Comparison of ENCODE assay signal across 31 cellular contexts in genomic region chrX:113274801-113275200, GRCh38.
"Had no signal": no experiment of that assay in that cellular context is flagged by ENCODE, and none has a peak within 500 bp of the region (broad histone marks: within the 10 kb centered on the region; RNA-seq: fewer than 3 reads in every experiment).

No MANE protein-coding gene starts in this region.

- H3K4me1 Mint-ChIP-seq: activated CD4-positive, alpha-beta memory T cell treated with anti-CD3 and anti-CD28 coated beads, Interleukin-2, amount 10 ng/mL, durations not matched to agents 7 days and 5 days; activated naive CD8-positive, alpha-beta T cell treated with anti-CD3 and anti-CD28 coated beads for 36 hours; activated T-helper 17 cell treated with anti-CD3 and anti-CD28 coated beads, Interleukin-2, amount 50 U/mL, for 72 hours; central memory CD8-positive, alpha-beta T cell; T-helper 17 cell had no signal

- FAIRE-seq: bronchial epithelial cell, RCC 7860 had no signal

- H3K27me3 ChIP-seq: body of pancreas, MG63 had no signal

- DNase-seq: activated CD4-positive, alpha-beta memory T cell treated with anti-CD3 and anti-CD28 coated beads, Interleukin-2, amount 10 ng/mL, durations not matched to agents 7 days and 5 days; activated CD4-positive, alpha-beta T cell treated with anti-CD3 and anti-CD28 coated beads, Interleukin-2, amount 50 U/mL, for 1 hour; activated CD4-positive, CD25-positive, alpha-beta regulatory T cell; activated gamma-delta T cell; activated naive CD4-positive, alpha-beta T cell treated with anti-CD3 and anti-CD28 coated beads for 36 hours; activated naive CD8-positive, alpha-beta T cell treated with anti-CD3 and anti-CD28 coated beads for 36 hours; activated T-cell treated with anti-CD3 and anti-CD28 coated beads for 4 hours; activated T-cell treated with anti-CD3 and anti-CD28 coated beads, Interleukin-2, amount 50 U/mL, for 48 hours; adrenal gland; anterior cingulate cortex; body of pancreas; cortex of kidney; MG63; MV-4-11; NCI-H1092 treated with DMSO at 0.1 percent for 48 hours; NCI-H1417 treated with DMSO at 0.1 percent for 48 hours; NCI-H1694; NCI-H2029; NCI-H2107; NCI-H2171 treated with DMSO at 0.1 percent for 48 hours; NCI-H226; NCI-H526; NK-92 treated with Interleukin-12 subunit alpha and Interleukin-12 subunit beta, amount 100 ng/mL, for 24 hours; SHP77; T-helper 17 cell; T-helper 9 cell had no signal

- H3K4me1 ChIP-seq: adrenal gland, body of pancreas had no signal

- H3K4me3 ChIP-seq: adrenal gland, body of pancreas, MG63 had no signal

- ATAC-seq: activated T-helper 17 cell treated with anti-CD3 and anti-CD28 coated beads, Interleukin-2, amount 50 U/mL, for 72 hours; body of pancreas; T-helper 17 cell had no signal

- H3K9me3 Mint-ChIP-seq: activated CD4-positive, alpha-beta memory T cell treated with anti-CD3 and anti-CD28 coated beads, Interleukin-2, amount 10 ng/mL, durations not matched to agents 7 days and 5 days; activated naive CD8-positive, alpha-beta T cell treated with anti-CD3 and anti-CD28 coated beads for 36 hours had no signal

- H3K27ac Mint-ChIP-seq: activated CD4-positive, alpha-beta memory T cell treated with anti-CD3 and anti-CD28 coated beads, Interleukin-2, amount 10 ng/mL, durations not matched to agents 7 days and 5 days; activated naive CD4-positive, alpha-beta T cell treated with anti-CD3 and anti-CD28 coated beads for 36 hours; activated naive CD8-positive, alpha-beta T cell treated with anti-CD3 and anti-CD28 coated beads for 36 hours; activated T-helper 17 cell treated with anti-CD3 and anti-CD28 coated beads, Interleukin-2, amount 50 U/mL, for 72 hours; T-helper 17 cell had no signal

- H3K27me3 Mint-ChIP-seq: activated CD4-positive, alpha-beta memory T cell treated with anti-CD3 and anti-CD28 coated beads, Interleukin-2, amount 10 ng/mL, durations not matched to agents 7 days and 5 days; activated naive CD8-positive, alpha-beta T cell treated with anti-CD3 and anti-CD28 coated beads for 36 hours; activated T-helper 17 cell treated with anti-CD3 and anti-CD28 coated beads, Interleukin-2, amount 50 U/mL, for 72 hours; central memory CD8-positive, alpha-beta T cell; T-helper 17 cell had no signal

- H3K36me3 Mint-ChIP-seq: activated naive CD8-positive, alpha-beta T cell treated with anti-CD3 and anti-CD28 coated beads for 36 hours had no signal

- H3K4me3 Mint-ChIP-seq: activated CD4-positive, alpha-beta memory T cell treated with anti-CD3 and anti-CD28 coated beads, Interleukin-2, amount 10 ng/mL, durations not matched to agents 7 days and 5 days; activated naive CD4-positive, alpha-beta T cell treated with anti-CD3 and anti-CD28 coated beads for 36 hours; activated naive CD8-positive, alpha-beta T cell treated with anti-CD3 and anti-CD28 coated beads for 36 hours; activated T-helper 17 cell treated with anti-CD3 and anti-CD28 coated beads, Interleukin-2, amount 50 U/mL, for 72 hours; central memory CD8-positive, alpha-beta T cell; T-helper 17 cell had no signal

- H3K9me3 ChIP-seq: adrenal gland, body of pancreas, MG63 had no signal

- H3K27ac ChIP-seq: adrenal gland, body of pancreas, VCaP had no signal

- H3K36me3 ChIP-seq: adrenal gland, MG63 had no signal
